In genomic region chr4:168076989-168077725, GRCh38 we compare ENCODE assay signal across 9 cellular contexts. TPM values are rescaled to one million over a fixed set of nuclear protein-coding genes. Genes with fewer than 3 reads are reported as not detected.
DNase-seq lines count a peak whose midpoint lies in the region; ATAC-seq and TF ChIP-seq lines count a peak whose summit lies in the region.
"Had no signal": no experiment of that assay in that cellular context is flagged by ENCODE, and none has a peak within 500 bp of the region (broad histone marks: within the 10 kb centered on the region; RNA-seq: fewer than 3 reads in every experiment).

No MANE protein-coding gene starts in this region.

- intact Hi-C loops in breast epithelium (cut with DNase I; ENCODE audit: low total_unique reads) = no loop called here

- peaks cover 5% of the 10 kb centered on the region for H3K27me3 ChIP-seq in SJSA1 (replicated peaks)
- peaks cover 0 to 4% of the 10 kb centered on the region in 2 donors for H3K27me3 ChIP-seq in breast epithelium
- H3K27me3 ChIP-seq in kidney epithelial cell (ENCODE audit: control insufficient read depth, insufficient read depth, low read length) = no peaks in the 10 kb centered on the region

- no peaks in the 10 kb centered on the region for H3K9me3 ChIP-seq in SJSA1 (replicated peaks)
- H3K9me3 ChIP-seq in breast epithelium = no peaks in the 10 kb centered on the region

- in situ Hi-C loops in KBM-7 (cut with MboI; ENCODE audit: low pct_unique_long_range_greater_than_20kb, low sequenced_read_pairs) = no loop called here

- no peaks in the 10 kb centered on the region for H3K36me3 ChIP-seq in SJSA1
- H3K36me3 ChIP-seq in breast epithelium = no peaks in the 10 kb centered on the region
- no peaks in the 10 kb centered on the region for H3K36me3 ChIP-seq in kidney epithelial cell (ENCODE audit: control insufficient read depth, insufficient read depth, low read length)

- TF ChIP-seq POLR2A in breast epithelium (IDR thresholded peaks at IDR 0.05) = no peak

- TF ChIP-seq CTCF in breast epithelium (IDR thresholded peaks at IDR 0.05) (peak; percentile 33 to 62 (median 51)), kidney epithelial cell (IDR thresholded peaks at IDR 0.05; ENCODE audit: insufficient read depth, low read length, poor library complexity, severe bottlenecking) (peak; percentile 91)

- no peak for ATAC-seq in activated CD4-positive, CD25-positive, alpha-beta regulatory T cell treated with anti-CD3 and anti-CD28 coated beads, Interleukin-2, amount 50 U/mL, for 24 hours

- no peaks in the 10 kb centered on the region for H3K4me1 ChIP-seq in SJSA1 (replicated peaks)
- no peaks in the 10 kb centered on the region for H3K4me1 ChIP-seq in breast epithelium

- peak; percentile 32 for DNase-seq in activated CD4-positive, CD25-positive, alpha-beta regulatory T cell treated with anti-CD3 and anti-CD28 coated beads, Interleukin-2, amount 50 U/mL, for 72 hours
- peak; percentile 64 for DNase-seq in H4 (ENCODE audit: low spot score)
- peak; percentile 49 for DNase-seq in KBM-7
- peak; percentile 23 to 63 for DNase-seq in SJSA1 (ENCODE audit: low read depth in 1 of 2, low spot score in 2 of 2)
- DNase-seq in breast epithelium (ENCODE audit: low spot score in 2 of 2) = peak in 1 of 2 donors; percentile 26
- DNase-seq in kidney epithelial cell (ENCODE audit: low read depth) = peak; percentile 18
- DNase-seq in stimulated activated CD4-positive, alpha-beta T cell treated with anti-CD3 and anti-CD28 coated beads, Interleukin-4, amount 100 ng/mL, for 48 hours (ENCODE audit: low read depth in 2 of 2) = peak; percentile 29 to 50

- H3K4me3 ChIP-seq in SJSA1 (no peak overlapping the region), breast epithelium (no peak overlapping the region), kidney epithelial cell (ENCODE audit: low read depth, low read length) (no peak overlapping the region)

- no peak overlapping the region for H3K27ac ChIP-seq in SJSA1
- H3K27ac ChIP-seq in breast epithelium = no peak overlapping the region

RNA-seq across cellular contexts. Expression of gene ANXA10, which starts 15.2 kb away (rescaled TPM):
- total RNA-seq in H4 (2014; rRNA removed; shearing (Covaris generic)) = 1.7 and 3.6 TPM in 2 replicates
- 1.7 and 3.6 TPM in 2 replicates for total RNA-seq in SJSA1 (2014; rRNA removed; shearing (Covaris generic))
- total RNA-seq in breast epithelium (not detected), kidney epithelial cell (not detected in 2 replicates)
- total RNA-seq: mononuclear cell had no signal
